ENCODE assay signal across 10 cellular contexts in the genomic region with DNA sequence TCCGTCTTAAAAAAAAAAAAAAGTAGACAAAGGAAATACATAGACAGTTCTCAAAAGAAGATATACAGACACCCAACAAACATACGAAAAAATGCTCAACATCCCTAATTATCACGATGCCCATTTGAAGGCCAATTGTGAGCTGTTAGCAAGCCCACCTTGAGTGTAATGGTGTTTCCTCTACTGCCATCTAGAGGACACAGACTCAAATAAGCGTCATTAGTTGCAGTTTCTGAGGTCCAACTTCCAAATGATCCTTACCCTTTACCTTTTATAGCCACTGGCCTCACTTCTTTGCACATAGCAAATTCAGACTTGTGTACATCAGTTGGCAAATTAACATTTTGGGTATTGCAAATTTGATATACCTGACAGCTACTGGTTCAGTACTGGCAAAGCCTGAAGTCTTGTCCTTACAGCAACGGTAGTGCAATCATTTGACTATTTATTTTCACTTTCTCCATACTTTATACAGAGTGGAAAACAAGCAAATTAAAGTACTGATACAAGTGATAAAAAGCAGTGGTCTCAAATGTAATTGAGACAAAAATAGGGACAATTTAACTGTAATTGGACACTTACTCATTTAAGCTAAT.
A peak's percentile ranks its signal among the peaks of the same experiment; 100 is the strongest.
DNase-seq lines count a peak whose midpoint lies in the region; ATAC-seq and TF ChIP-seq lines count a peak whose summit lies in the region.
"Had no signal": no experiment of that assay in that cellular context is flagged by ENCODE, and none has a peak within 500 bp of the region (broad histone marks: within the 10 kb centered on the region; RNA-seq: fewer than 3 reads in every experiment).

No MANE protein-coding gene starts in this region.

- CTCF ChIA-PET in HEK293T (lab: Yijun Ruan, JAX) = interaction anchor here (0.5 to 1.6 kb wide), 4 partner anchors 18 to 577 kb away, joined by 3 to 5 read pairs (median 4); no protein-coding TSS in a partner anchor

- POLR2A ChIA-PET in HEK293T (lab: Yijun Ruan, JAX) = no interaction called here

- no peaks in the 10 kb centered on the region for H3K36me3 ChIP-seq in RWPE2 (ENCODE audit: low read depth)

- no peaks in the 10 kb centered on the region for H3K27me3 Mint-ChIP-seq in activated T-helper 17 cell treated with anti-CD3 and anti-CD28 coated beads, Interleukin-2, amount 50 U/mL, for 72 hours

- no peaks in the 10 kb centered on the region for H3K36me3 Mint-ChIP-seq in activated T-helper 17 cell treated with anti-CD3 and anti-CD28 coated beads, Interleukin-2, amount 50 U/mL, for 72 hours (ENCODE audit: low read depth)

- TF ChIP-seq CTCF in RWPE2 (IDR thresholded peaks at IDR 0.05; ENCODE audit: poor library complexity, severe bottlenecking) = peak; percentile 63

- H3K4me3 ChIP-seq in RWPE2 (ENCODE audit: severe bottlenecking) = no peak overlapping the region

- no peaks in the 10 kb centered on the region for H3K4me1 Mint-ChIP-seq in activated T-helper 17 cell treated with anti-CD3 and anti-CD28 coated beads, Interleukin-2, amount 50 U/mL, for 72 hours

- DNase-seq in COR-L47 (lab: John Stamatoyannopoulos, UW) = peak; percentile 28
- peak; percentile 51 for DNase-seq in HEK293T (ENCODE audit: extremely low spot score)
- no peak for DNase-seq in RWPE2 (ENCODE audit: low spot score)
- peak; percentile 51 for DNase-seq in inferior parietal cortex (ENCODE audit: extremely low spot score)
- no peak for DNase-seq in hepatic stellate cell (ENCODE audit: low spot score)
- DNase-seq: head of caudate nucleus had no signal

- H3K27me3 ChIP-seq in RWPE2 (ENCODE audit: insufficient read depth, poor library complexity, severe bottlenecking) = no peaks in the 10 kb centered on the region

- no peaks in the 10 kb centered on the region for H3K4me1 ChIP-seq in RWPE2 (ENCODE audit: insufficient read depth, poor library complexity, severe bottlenecking)

- no peak for ATAC-seq in RWPE2 (ENCODE audit: low read depth)
- no peak for ATAC-seq in HG02571 (IDR thresholded peaks at IDR 0.05; ENCODE audit: unreplicated experiment)
- ATAC-seq in HG03457 (IDR thresholded peaks at IDR 0.05; ENCODE audit: unreplicated experiment) = no peak
- ATAC-seq in activated T-helper 17 cell treated with anti-CD3 and anti-CD28 coated beads, Interleukin-2, amount 50 U/mL, for 72 hours (replicated peaks) = no peak

- no peak overlapping the region for H3K27ac ChIP-seq in RWPE2 (ENCODE audit: poor library complexity, severe bottlenecking)

- no peaks in the 10 kb centered on the region for H3K9me3 ChIP-seq in RWPE2 (ENCODE audit: severe bottlenecking)

- no peak overlapping the region for H3K27ac Mint-ChIP-seq in activated T-helper 17 cell treated with anti-CD3 and anti-CD28 coated beads, Interleukin-2, amount 50 U/mL, for 72 hours
- H3K27ac Mint-ChIP-seq: T-helper 2 cell treated with Interferon-gamma antibody and Interleukin-4, amounts not matched to agents 5 μg/mL and 100 μg/mL, for 36 hours had no signal

- H3K4me3 Mint-ChIP-seq in activated T-helper 17 cell treated with anti-CD3 and anti-CD28 coated beads, Interleukin-2, amount 50 U/mL, for 72 hours = no peak overlapping the region
- H3K4me3 Mint-ChIP-seq: T-helper 2 cell treated with Interferon-gamma antibody and Interleukin-4, amounts not matched to agents 5 μg/mL and 100 μg/mL, for 36 hours had no signal

- H3K9me3 Mint-ChIP-seq in activated T-helper 17 cell treated with anti-CD3 and anti-CD28 coated beads, Interleukin-2, amount 50 U/mL, for 72 hours = no peaks in the 10 kb centered on the region

TF ChIP-seq in HEK293T, 16 proteins besides CTCF, POLR2A, EP300 and RAD21:
- no peak for TF ChIP-seq ZNF384 (IDR thresholded peaks at IDR 0.05)
- TF ChIP-seq FOXK2 (IDR thresholded peaks at IDR 0.05) = no peak

Comparison
In these comparisons a context has a peak if more than half of its experiments do, and no peak if none do; other contexts are left out.
1. DNase-seq: peak in COR-L47 (single experiment), HEK293T (single experiment) and inferior parietal cortex (single experiment); none in RWPE2 (single experiment) and hepatic stellate cell (single experiment).